ENCODE assay signal across 25 cellular contexts in the genomic region with DNA sequence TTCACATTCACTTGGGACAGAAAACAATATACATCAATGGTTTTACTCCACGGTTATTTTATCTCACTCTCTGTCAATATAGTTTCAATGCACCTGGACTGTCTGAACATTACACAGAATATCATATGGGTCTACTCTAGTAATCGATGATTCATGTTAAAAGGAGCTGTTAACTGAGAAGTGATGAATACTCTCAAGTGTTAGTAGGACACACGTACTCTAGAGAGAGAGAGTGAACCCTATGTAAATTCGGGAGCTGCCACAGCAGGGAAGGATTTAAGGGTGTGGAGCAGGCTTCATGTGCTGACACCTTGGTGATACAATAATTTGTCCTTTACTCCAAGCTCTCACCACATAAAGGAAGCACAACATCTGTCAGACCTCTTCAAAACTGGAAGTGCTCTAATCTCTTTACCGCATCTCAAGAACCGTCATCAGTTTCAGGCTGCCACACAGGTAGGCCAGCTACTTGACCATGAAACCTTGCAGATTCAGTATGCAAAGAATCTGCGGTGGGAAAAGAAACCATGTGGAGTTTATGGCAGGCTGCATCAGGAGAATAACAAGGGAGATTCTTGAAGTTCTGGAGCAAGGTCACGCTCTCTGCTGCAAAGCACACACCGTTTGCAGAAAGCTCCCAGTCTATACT.
DNase-seq lines count a peak whose midpoint lies in the region; ATAC-seq and TF ChIP-seq lines count a peak whose summit lies in the region.
"Had no signal": no experiment of that assay in that cellular context is flagged by ENCODE, and none has a peak within 500 bp of the region (broad histone marks: within the 10 kb centered on the region; RNA-seq: fewer than 3 reads in every experiment).

No MANE protein-coding gene starts in this region.

- ATAC-seq in HG02852 (IDR thresholded peaks at IDR 0.05; ENCODE audit: unreplicated experiment) (peak; percentile 79), foreskin keratinocyte (peak; percentile 59), T-cell (replicated peaks in 1 of 4) (no peak)
- ATAC-seq: HepG2; naive thymus-derived CD8-positive, alpha-beta T cell; stimulated activated naive CD8-positive, alpha-beta T cell treated with anti-CD3 and anti-CD28 coated beads, Interleukin-15, Interleukin-2, amounts not matched to agents 100 U/mL and 50 U/mL, for 24 hours had no signal

- H3K4me1 ChIP-seq in foreskin keratinocyte, result peaks cover 4% of the 10 kb centered on the region
- H3K4me1 ChIP-seq: vagina had no signal

- peak; percentile 35 for DNase-seq in DMS53 (lab: John Stamatoyannopoulos, UW)
- no peak for DNase-seq in DMS53 treated with DMSO at 0.1 percent for 48 hours (lab: John Stamatoyannopoulos, UW; ENCODE audit: unreplicated experiment)
- DNase-seq in NCI-H345 treated with DMSO at 0.1 percent for 48 hours (lab: John Stamatoyannopoulos, UW; ENCODE audit: unreplicated experiment), result peak; percentile 46
- peak in 1 of 2 donors; percentile 38 for DNase-seq in foreskin keratinocyte
- DNase-seq in 8988T, result no peak
- DNase-seq in T-cell, result no peak
- no peak for DNase-seq in EL
- DNase-seq: activated CD4-positive, alpha-beta memory T cell treated with anti-CD3 and anti-CD28 coated beads for 36 hours; activated CD4-positive, CD25-positive, alpha-beta regulatory T cell treated with anti-CD3 and anti-CD28 coated beads, Interleukin-2, amount 50 U/mL, for 72 hours; activated CD8-positive, alpha-beta memory T cell treated with anti-CD3 and anti-CD28 coated beads, Interleukin-2, amount 50 U/mL, for 4 hours; activated naive CD4-positive, alpha-beta T cell treated with anti-CD3 and anti-CD28 coated beads, Interleukin-2, amount 50 U/mL, for 16 hours; amniotic stem cell; brain microvascular endothelial cell; glutamatergic neuron; Kasumi-1; naive thymus-derived CD8-positive, alpha-beta T cell; NCI-H1694 treated with DMSO at 0.1 percent for 48 hours; NCI-H526; stimulated activated naive CD8-positive, alpha-beta T cell treated with anti-CD3 and anti-CD28 coated beads, Interleukin-15, Interleukin-2, amounts not matched to agents 100 U/mL and 50 U/mL, for 24 hours had no signal

- TF ChIP-seq CTCF in foreskin keratinocyte (conservative IDR thresholded peaks at IDR 0.05), result no peak

- POLR2A ChIA-PET in T-cell (lab: Charles Lee), result no interaction called here

- H3K27me3 ChIP-seq in foreskin keratinocyte, result peaks cover 4% of the 10 kb centered on the region
- H3K27me3 ChIP-seq: brain microvascular endothelial cell, SJCRH30, vagina had no signal

- no peaks in the 10 kb centered on the region for H3K4me1 Mint-ChIP-seq in T-cell
- H3K4me1 Mint-ChIP-seq: naive thymus-derived CD8-positive, alpha-beta T cell had no signal

- H3K4me3 Mint-ChIP-seq in T-cell, result no peak overlapping the region
- H3K4me3 Mint-ChIP-seq: activated CD4-positive, alpha-beta memory T cell treated with anti-CD3 and anti-CD28 coated beads for 36 hours; naive thymus-derived CD8-positive, alpha-beta T cell had no signal

- H3K27me3 Mint-ChIP-seq in T-cell, result peaks cover 4 to 15% of the 10 kb centered on the region in 2 donors

- H3K27ac Mint-ChIP-seq in T-cell, result no peak overlapping the region
- H3K27ac Mint-ChIP-seq: activated CD4-positive, alpha-beta memory T cell treated with anti-CD3 and anti-CD28 coated beads for 36 hours; naive thymus-derived CD8-positive, alpha-beta T cell had no signal

- CTCF ChIA-PET in T-cell (lab: Charles Lee), result no interaction called here

- H3K36me3 Mint-ChIP-seq in T-cell, result no peaks in the 10 kb centered on the region
- H3K36me3 Mint-ChIP-seq: activated CD4-positive, alpha-beta memory T cell treated with anti-CD3 and anti-CD28 coated beads for 36 hours; naive thymus-derived CD8-positive, alpha-beta T cell had no signal

- no peaks in the 10 kb centered on the region for H3K9me3 Mint-ChIP-seq in T-cell
- H3K9me3 Mint-ChIP-seq: activated CD4-positive, alpha-beta memory T cell treated with anti-CD3 and anti-CD28 coated beads for 36 hours had no signal

- H3K27ac ChIP-seq in foreskin keratinocyte, result no peak overlapping the region
- H3K27ac ChIP-seq: 22Rv1, brain microvascular endothelial cell, SJCRH30, thoracic aorta, vagina had no signal

Comparison
In these comparisons a context has a peak if more than half of its experiments do, and no peak if none do; other contexts are left out.
1. DNase-seq: peak in DMS53 (single experiment) and NCI-H345 treated with DMSO at 0.1 percent for 48 hours (single experiment); none in DMS53 treated with DMSO at 0.1 percent for 48 hours (single experiment), 8988T (single experiment), T-cell (0 of 34) and EL (single experiment).
2. ATAC-seq: peak in HG02852 (single experiment) and foreskin keratinocyte (single experiment); none in T-cell (0 of 4).